2 cellular contexts compared by ENCODE assay signal in the genomic region with DNA sequence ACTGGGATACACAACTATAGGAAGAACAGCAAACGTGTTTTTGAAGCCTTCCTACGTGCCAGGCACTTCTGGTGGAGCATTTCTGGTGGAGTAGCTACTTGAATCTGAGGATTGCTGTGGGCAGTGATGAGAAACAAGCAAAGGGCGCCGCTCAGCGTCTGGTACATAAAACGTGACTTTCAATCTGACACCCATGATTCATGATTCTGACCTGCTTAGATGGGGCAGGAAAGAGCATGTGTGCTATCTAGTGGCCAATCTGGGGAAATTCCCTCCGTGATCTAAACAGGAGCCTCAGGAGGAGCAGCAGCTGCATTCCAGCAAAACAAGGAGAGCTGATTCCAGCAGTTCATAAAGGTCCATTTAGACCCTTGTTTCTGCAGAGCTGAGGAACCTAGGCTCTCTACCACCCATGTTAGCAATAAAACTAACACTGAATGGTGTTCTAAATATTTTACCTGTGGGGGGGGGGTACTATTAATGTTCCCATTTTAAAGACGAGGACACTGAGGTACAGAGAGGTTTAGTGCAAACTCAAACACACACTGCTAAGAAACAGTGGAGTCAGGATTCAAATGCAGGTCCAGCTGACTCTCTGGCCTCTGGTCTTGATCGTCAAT.
A peak's percentile ranks its signal among the peaks of the same experiment; 100 is the strongest.
TF ChIP-seq lines count a peak whose summit lies in the region.

No MANE protein-coding gene starts in this region.

TF ChIP-seq in IMR-90, 13 proteins besides CTCF, POLR2A, EP300 and RAD21:
- TF ChIP-seq, protein P1, sequence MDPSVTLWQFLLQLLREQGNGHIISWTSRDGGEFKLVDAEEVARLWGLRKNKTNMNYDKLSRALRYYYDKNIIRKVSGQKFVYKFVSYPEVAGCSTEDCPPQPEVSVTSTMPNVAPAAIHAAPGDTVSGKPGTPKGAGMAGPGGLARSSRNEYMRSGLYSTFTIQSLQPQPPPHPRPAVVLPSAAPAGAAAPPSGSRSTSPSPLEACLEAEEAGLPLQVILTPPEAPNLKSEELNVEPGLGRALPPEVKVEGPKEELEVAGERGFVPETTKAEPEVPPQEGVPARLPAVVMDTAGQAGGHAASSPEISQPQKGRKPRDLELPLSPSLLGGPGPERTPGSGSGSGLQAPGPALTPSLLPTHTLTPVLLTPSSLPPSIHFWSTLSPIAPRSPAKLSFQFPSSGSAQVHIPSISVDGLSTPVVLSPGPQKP (IDR thresholded peaks at IDR 0.05; ENCODE audit: borderline replicate concordance, low read depth, low read length) = no peak
- no peak for TF ChIP-seq SMC3 (IDR thresholded peaks at IDR 0.05; ENCODE audit: low read depth, low read length)
- peak; percentile 76 for TF ChIP-seq BHLHE40 (IDR thresholded peaks at IDR 0.05; ENCODE audit: low read depth, low read length)
- TF ChIP-seq RCOR1 (IDR thresholded peaks at IDR 0.05; ENCODE audit: insufficient replicate concordance, low read length) = no peak
- TF ChIP-seq, protein P2, sequence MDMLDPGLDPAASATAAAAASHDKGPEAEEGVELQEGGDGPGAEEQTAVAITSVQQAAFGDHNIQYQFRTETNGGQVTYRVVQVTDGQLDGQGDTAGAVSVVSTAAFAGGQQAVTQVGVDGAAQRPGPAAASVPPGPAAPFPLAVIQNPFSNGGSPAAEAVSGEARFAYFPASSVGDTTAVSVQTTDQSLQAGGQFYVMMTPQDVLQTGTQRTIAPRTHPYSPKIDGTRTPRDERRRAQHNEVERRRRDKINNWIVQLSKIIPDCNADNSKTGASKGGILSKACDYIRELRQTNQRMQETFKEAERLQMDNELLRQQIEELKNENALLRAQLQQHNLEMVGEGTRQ (IDR thresholded peaks at IDR 0.05; ENCODE audit: low read depth, low read length) = no peak
- no peak for TF ChIP-seq MAZ (IDR thresholded peaks at IDR 0.05; ENCODE audit: borderline replicate concordance, low read depth, low read length)
- no peak for TF ChIP-seq CEBPB (IDR thresholded peaks at IDR 0.05; ENCODE audit: low read depth, low read length)
- TF ChIP-seq CHD1 (IDR thresholded peaks at IDR 0.05; ENCODE audit: low read depth, low read length) = no peak

TF ChIP-seq in K562, 482 proteins besides CTCF, POLR2A, EP300 and RAD21:
- TF ChIP-seq MEIS2 (IDR thresholded peaks at IDR 0.05; ENCODE audit: partially characterized antibody) (peak; percentile 96), IFI16 (CRISPR knock-in tag; IDR thresholded peaks at IDR 0.05) (no peak), TGIF2 (CRISPR knock-in tag; IDR thresholded peaks at IDR 0.05) (no peak), RCOR1 (IDR thresholded peaks at IDR 0.05; ENCODE audit: borderline replicate concordance in 1 of 2, low read depth in 2 of 2, low read length in 2 of 2) (0 out of 4 replicates have a peak, but pooled peaks of 1 of the 2 experiments have one; percentile 17), ZBTB17 (CRISPR knock-in tag; IDR thresholded peaks at IDR 0.05) (no peak), SREBF1 (IDR thresholded peaks at IDR 0.05; ENCODE audit: borderline replicate concordance, low read depth, low read length) (no peak), PHTF2 (CRISPR knock-in tag; IDR thresholded peaks at IDR 0.05) (no peak), BHLHE40 (IDR thresholded peaks at IDR 0.05; ENCODE audit: low read length) (peak; percentile 81), RBM25 (IDR thresholded peaks at IDR 0.05; ENCODE audit: low read depth, low read length, severe bottlenecking) (peak; percentile 34), TEAD4 (IDR thresholded peaks at IDR 0.05; ENCODE audit: low read length) (0 out of 2 replicates have a peak, but pooled peaks have one; percentile 25), TEAD4 (CRISPR knock-in tag; IDR thresholded peaks at IDR 0.05; ENCODE audit: borderline replicate concordance) (no peak)
- TF ChIP-seq, protein P3, sequence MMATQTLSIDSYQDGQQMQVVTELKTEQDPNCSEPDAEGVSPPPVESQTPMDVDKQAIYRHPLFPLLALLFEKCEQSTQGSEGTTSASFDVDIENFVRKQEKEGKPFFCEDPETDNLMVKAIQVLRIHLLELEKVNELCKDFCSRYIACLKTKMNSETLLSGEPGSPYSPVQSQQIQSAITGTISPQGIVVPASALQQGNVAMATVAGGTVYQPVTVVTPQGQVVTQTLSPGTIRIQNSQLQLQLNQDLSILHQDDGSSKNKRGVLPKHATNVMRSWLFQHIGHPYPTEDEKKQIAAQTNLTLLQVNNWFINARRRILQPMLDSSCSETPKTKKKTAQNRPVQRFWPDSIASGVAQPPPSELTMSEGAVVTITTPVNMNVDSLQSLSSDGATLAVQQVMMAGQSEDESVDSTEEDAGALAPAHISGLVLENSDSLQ (IDR thresholded peaks at IDR 0.05) = peak; percentile 90
- TF ChIP-seq, protein P4, sequence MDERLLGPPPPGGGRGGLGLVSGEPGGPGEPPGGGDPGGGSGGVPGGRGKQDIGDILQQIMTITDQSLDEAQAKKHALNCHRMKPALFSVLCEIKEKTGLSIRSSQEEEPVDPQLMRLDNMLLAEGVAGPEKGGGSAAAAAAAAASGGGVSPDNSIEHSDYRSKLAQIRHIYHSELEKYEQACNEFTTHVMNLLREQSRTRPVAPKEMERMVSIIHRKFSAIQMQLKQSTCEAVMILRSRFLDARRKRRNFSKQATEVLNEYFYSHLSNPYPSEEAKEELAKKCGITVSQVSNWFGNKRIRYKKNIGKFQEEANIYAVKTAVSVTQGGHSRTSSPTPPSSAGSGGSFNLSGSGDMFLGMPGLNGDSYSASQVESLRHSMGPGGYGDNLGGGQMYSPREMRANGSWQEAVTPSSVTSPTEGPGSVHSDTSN (CRISPR knock-in tag; IDR thresholded peaks at IDR 0.05; ENCODE audit: low read depth) = no peak
- TF ChIP-seq, protein P4 (tag; conservative IDR thresholded peaks at IDR 0.05; ENCODE audit: low read depth) = peak; percentile 92
TF ChIP-seq in K562: peak in this region for 7.
